8 cellular contexts compared by ENCODE assay signal in genomic region chr2:8677646-8678592, GRCh38. TPM values are rescaled to one million over a fixed set of nuclear protein-coding genes. Genes with fewer than 3 reads are reported as not detected.
DNase-seq lines count a peak whose midpoint lies in the region; TF ChIP-seq lines count a peak whose summit lies in the region.

No MANE protein-coding gene starts in this region.

- peaks cover 7% of the 10 kb centered on the region for H3K36me3 ChIP-seq in SJSA1
- H3K36me3 ChIP-seq in breast epithelium, result no peaks in the 10 kb centered on the region
- peaks cover 3% of the 10 kb centered on the region for H3K36me3 ChIP-seq in skeletal muscle satellite cell (ENCODE audit: insufficient read depth, low read length)

- H3K9ac ChIP-seq in skeletal muscle satellite cell (ENCODE audit: low read depth, low read length), result peak overlapping the region; percentile 80

- no peak for TF ChIP-seq CTCF in NB4 (IDR thresholded peaks at IDR 0.05; ENCODE audit: low read depth, low read length)
- peak in 1 of 3 donors; percentile 30 for TF ChIP-seq CTCF in breast epithelium (IDR thresholded peaks at IDR 0.05)

- H3K4me3 ChIP-seq in NB4 (ENCODE audit: low read depth, low read length) (peak overlapping the region; percentile 40), SJSA1 (peak overlapping the region; percentile 52), breast epithelium (peak overlapping the region; percentile 51 to 71 (median 56)), skeletal muscle satellite cell (ENCODE audit: low read length) (peak overlapping the region; percentile 64)

- peak overlapping the region; percentile 97 for H3K27ac ChIP-seq in SJSA1
- H3K27ac ChIP-seq in breast epithelium, result peak overlapping the region; percentile 89 to 95

- peaks cover 11% of the 10 kb centered on the region for H3K9me3 ChIP-seq in SJSA1 (replicated peaks)
- peaks cover 0 to 9% of the 10 kb centered on the region in 2 donors for H3K9me3 ChIP-seq in breast epithelium
- H3K9me3 ChIP-seq in skeletal muscle satellite cell (replicated peaks; ENCODE audit: low read length), result peaks cover 6% of the 10 kb centered on the region

- H3K4me1 ChIP-seq in SJSA1 (replicated peaks) (peaks cover 42% of the 10 kb centered on the region), breast epithelium (peaks cover 0 to 17% of the 10 kb centered on the region in 2 donors), skeletal muscle satellite cell (ENCODE audit: control insufficient read depth, insufficient read depth, low read length) (peaks cover 44% of the 10 kb centered on the region)

- H3K4me2 ChIP-seq in skeletal muscle satellite cell (ENCODE audit: low read length), result peak overlapping the region; percentile 82

- TF ChIP-seq POLR2A in NB4 (IDR thresholded peaks at IDR 0.05; ENCODE audit: extremely low read depth, insufficient read length), result no peak
- no peak for TF ChIP-seq POLR2A in breast epithelium (IDR thresholded peaks at IDR 0.05)

- H3K27me3 ChIP-seq in SJSA1 (replicated peaks), result no peaks in the 10 kb centered on the region
- no peaks in the 10 kb centered on the region for H3K27me3 ChIP-seq in breast epithelium
- H3K27me3 ChIP-seq in skeletal muscle satellite cell (ENCODE audit: control insufficient read depth, insufficient read depth, low read length), result peaks cover 3% of the 10 kb centered on the region

- peak; percentile 68 for DNase-seq in DMS114 treated with DMSO at 0.1 percent for 48 hours (lab: John Stamatoyannopoulos, UW; ENCODE audit: unreplicated experiment)
- DNase-seq in NB4 (ENCODE audit: low read depth), result peak; percentile 55
- DNase-seq in SJSA1 (ENCODE audit: low read depth in 1 of 2, low spot score in 2 of 2), result peak; percentile 61 to 73
- DNase-seq in breast epithelium (ENCODE audit: low spot score in 2 of 2), result peak; percentile 38 to 51
- DNase-seq in inferior parietal cortex (ENCODE audit: extremely low spot score), result peak; percentile 51
- no peak for DNase-seq in amniotic stem cell (lab: John Stamatoyannopoulos, UW)
- DNase-seq in NK-92 (lab: John Stamatoyannopoulos, UW; ENCODE audit: unreplicated experiment), result no peak

- intact Hi-C loops in breast epithelium (cut with DNase I; ENCODE audit: low total_unique reads), result no loop called here

RNA-seq across cellular contexts. Expression of gene ID2, which starts 3.9 kb away (rescaled TPM):
- total RNA-seq in SJSA1 (2014; rRNA removed; shearing (Covaris generic)), result 161 and 209 TPM in 2 replicates
- total RNA-seq in breast epithelium, result 100 to 1,000 TPM; 240 to 305 (median 260) TPM
- 81.1 and 89.3 TPM in 2 replicates for total RNA-seq in skeletal muscle satellite cell (2012; rRNA removed)

Comparison
In these comparisons a context has a peak if more than half of its experiments do, and no peak if none do; other contexts are left out.
1. DNase-seq: peak in DMS114 treated with DMSO at 0.1 percent for 48 hours (single experiment), NB4 (single experiment), SJSA1 (2 of 2), breast epithelium (2 of 2) and inferior parietal cortex (single experiment); none in amniotic stem cell (single experiment) and NK-92 (single experiment).
2. Peak in every context shown above with its lines, with median percentiles within 50 percentile points of each other: H3K4me3 ChIP-seq.